In the genomic region with DNA sequence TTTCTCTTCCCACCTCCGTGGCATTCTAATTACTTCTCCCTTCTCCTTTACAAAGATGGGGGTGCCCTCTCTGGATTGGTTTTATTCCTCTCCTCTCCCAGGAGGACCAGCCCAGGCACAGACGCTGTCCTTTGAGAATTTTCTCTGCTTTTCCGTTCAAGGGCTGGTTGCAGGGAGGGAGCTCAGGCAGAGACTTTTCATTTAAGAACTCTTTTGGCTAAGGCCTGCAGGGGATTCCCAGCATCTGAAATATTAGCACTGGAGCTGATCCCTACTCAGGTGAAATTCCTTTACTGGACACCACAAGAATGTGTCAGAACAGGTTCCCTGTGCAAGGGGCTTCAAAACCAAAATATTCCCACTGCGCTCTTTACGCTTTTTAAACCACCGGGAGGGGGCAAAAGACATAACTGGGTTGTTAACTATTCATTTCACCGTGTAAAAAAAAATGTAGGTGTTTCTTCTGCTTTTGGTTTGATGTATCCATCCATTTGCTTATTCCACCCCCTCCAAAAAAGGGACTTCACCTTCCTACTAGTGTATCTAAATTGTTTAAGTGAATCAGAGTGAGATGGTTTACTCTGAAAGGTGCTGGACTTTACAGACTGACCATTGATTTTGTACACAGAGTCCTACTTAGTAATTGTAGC, we compare ENCODE assay signal across 8 cellular contexts.
DNase-seq lines count a peak whose midpoint lies in the region; ATAC-seq and TF ChIP-seq lines count a peak whose summit lies in the region.

No MANE protein-coding gene starts in this region.

- no peak overlapping the region for H2AFZ ChIP-seq in OCI-LY3 (ENCODE audit: low read depth, low read length)

- ATAC-seq in GM21825 (IDR thresholded peaks at IDR 0.05; ENCODE audit: unreplicated experiment), result no peak

- peak overlapping the region; percentile 92 for H3K4me2 ChIP-seq in OCI-LY3 (ENCODE audit: low read length)

- H4K20me1 ChIP-seq in OCI-LY3 (ENCODE audit: insufficient read depth, low read length), result peaks cover 22% of the 10 kb centered on the region

- DNase-seq in SIG-M5 treated with dmso at 0.1 percent for 504 hours (lab: John Stamatoyannopoulos, UW; ENCODE audit: unreplicated experiment) (peak; percentile 33), SIG-M5 (lab: John Stamatoyannopoulos, UW) (no peak), cardiac fibroblast (ENCODE audit: low read depth in 2 of 2) (peak in 1 of 2 donors; percentile 54), kidney tubule cell (ENCODE audit: low spot score) (peak; percentile 78)
- no peak for DNase-seq in stimulated activated CD4-positive, alpha-beta T cell treated with anti-CD3 and anti-CD28 coated beads, Interleukin-12 subunit alpha, Interleukin-12 subunit beta, amount 100 ng/mL, for 4 hours

- TF ChIP-seq CTCF in OCI-LY3 (IDR thresholded peaks at IDR 0.05; ENCODE audit: low read depth, low read length), result peak; percentile 48
- peak; percentile 21 for TF ChIP-seq CTCF in cardiac fibroblast (IDR thresholded peaks at IDR 0.05; ENCODE audit: low read depth, low read length)

- H3K9me3 ChIP-seq in OCI-LY3 (ENCODE audit: insufficient read depth, low read length), result no peaks in the 10 kb centered on the region
- H3K9me3 ChIP-seq in stomach smooth muscle (ENCODE audit: control insufficient read depth in 2 of 2, low read length in 2 of 2), result no peaks in the 10 kb centered on the region

- peak overlapping the region; percentile 95 for H3K4me3 ChIP-seq in OCI-LY3 (ENCODE audit: low read length)
- peak overlapping the region; percentile 83 to 94 for H3K4me3 ChIP-seq in cardiac fibroblast (replicated peaks in 1 of 2; ENCODE audit: low read depth in 2 of 2, low read length in 2 of 2)
- H3K4me3 ChIP-seq in stomach smooth muscle (ENCODE audit: low read length in 2 of 2), result peak overlapping the region; percentile 89 to 90

- peaks cover 72% of the 10 kb centered on the region for H3K79me2 ChIP-seq in OCI-LY3 (ENCODE audit: low read length)

- H3K27me3 ChIP-seq in OCI-LY3 (ENCODE audit: low read depth, low read length) (no peaks in the 10 kb centered on the region), stomach smooth muscle (ENCODE audit: control insufficient read depth in 1 of 2, insufficient read depth in 2 of 2, low read length in 2 of 2) (no peaks in the 10 kb centered on the region)

- H3K4me1 ChIP-seq in OCI-LY3 (ENCODE audit: low read length) (peaks cover 33% of the 10 kb centered on the region), stomach smooth muscle (ENCODE audit: control insufficient read depth, insufficient read depth, low read length) (peaks cover 21% of the 10 kb centered on the region)

- H3K9ac ChIP-seq in OCI-LY3 (ENCODE audit: low read length) (peak overlapping the region; percentile 95), stomach smooth muscle (ENCODE audit: low read length in 2 of 2) (peak overlapping the region; percentile 91 to 97)

- H3K36me3 ChIP-seq in OCI-LY3 (replicated peaks; ENCODE audit: low read depth, low read length) (peaks cover 15% of the 10 kb centered on the region), stomach smooth muscle (ENCODE audit: control insufficient read depth in 2 of 2, insufficient read depth in 2 of 2, low read length in 2 of 2) (no peaks in the 10 kb centered on the region)

- H3K27ac ChIP-seq in OCI-LY3 (ENCODE audit: low read length), result peak overlapping the region; percentile 92
- H3K27ac ChIP-seq in stomach smooth muscle (ENCODE audit: low read length), result peak overlapping the region; percentile 91

Comparison
In these comparisons a context has a peak if more than half of its experiments do, and no peak if none do; other contexts are left out.
1. DNase-seq: peak in SIG-M5 treated with dmso at 0.1 percent for 504 hours (single experiment) and kidney tubule cell (single experiment); none in SIG-M5 (single experiment) and stimulated activated CD4-positive, alpha-beta T cell treated with anti-CD3 and anti-CD28 coated beads, Interleukin-12 subunit alpha, Interleukin-12 subunit beta, amount 100 ng/mL, for 4 hours (single experiment).
2. Peak in every context shown above with its lines, with median percentiles within 50 percentile points of each other: H3K4me3 ChIP-seq.